In genomic region chr5:158194561-158194961, GRCh38 we compare ENCODE assay signal across 19 cellular contexts.
DNase-seq lines count a peak whose midpoint lies in the region; ATAC-seq and TF ChIP-seq lines count a peak whose summit lies in the region.
"Had no signal": no experiment of that assay in that cellular context is flagged by ENCODE, and none has a peak within 500 bp of the region (broad histone marks: within the 10 kb centered on the region; RNA-seq: fewer than 3 reads in every experiment).

No MANE protein-coding gene starts in this region.

- H3K4me1 ChIP-seq in endodermal cell (ENCODE audit: control insufficient read depth, insufficient read depth, low read length): no peaks in the 10 kb centered on the region
- H3K4me1 ChIP-seq in spleen: peaks cover 0 to 37% (median 11%) of the 10 kb centered on the region in 6 donors
- H3K4me1 ChIP-seq: transverse colon had no signal

- CTCF ChIA-PET in T-cell (lab: Charles Lee): no interaction called here

- no peak overlapping the region for H3K4me3 Mint-ChIP-seq in endodermal cell
- no peak overlapping the region for H3K4me3 Mint-ChIP-seq in T-cell
- H3K4me3 Mint-ChIP-seq: central memory CD8-positive, alpha-beta T cell; natural killer cell treated with Interleukin-12 subunit alpha and Interleukin-12 subunit beta and Interleukin-15 and Interleukin-18, amount 100 ng/mL, for 72 hours had no signal

- WGBS in endodermal cell (ENCODE audit: insufficient coverage in 1 of 2, insufficient read length in 1 of 2), 2 experiments: 89 to 91% methylated on average over 8 to 10 of the region's 10 CpGs
- 34 to 44% (median 38%) methylated on average over 10 of the region's 10 CpGs for WGBS in spleen, 5 donors

- H3K9me3 Mint-ChIP-seq in endodermal cell (peaks cover 17% of the 10 kb centered on the region), T-cell (peaks cover 0 to 12% (median 8%) of the 10 kb centered on the region in 3 donors)
- H3K9me3 Mint-ChIP-seq: central memory CD8-positive, alpha-beta T cell had no signal

- TF ChIP-seq CTCF in endodermal cell (conservative IDR thresholded peaks at IDR 0.05) (no peak), spleen (IDR thresholded peaks at IDR 0.05 in 8 of 11, conservative IDR thresholded peaks at IDR 0.05 in 3 of 11) (no peak)

- H3K9me3 ChIP-seq in endodermal cell (ENCODE audit: control insufficient read depth, low read length) (peaks cover 22% of the 10 kb centered on the region), spleen (peaks cover 0 to 15% (median 7%) of the 10 kb centered on the region in 8 donors)
- H3K9me3 ChIP-seq: transverse colon had no signal

- H3K27me3 Mint-ChIP-seq in endodermal cell (ENCODE audit: insufficient read depth): no peaks in the 10 kb centered on the region
- H3K27me3 Mint-ChIP-seq in T-cell: peaks cover 3 to 9% of the 10 kb centered on the region in 2 donors

- intact Hi-C loops in spleen (cut with DNase I; ENCODE audit: low total_unique reads) (no loop called here), posterior cingulate gyrus (cut with DNase I) (no loop called here)

- no peak overlapping the region for H3K4me3 ChIP-seq in Jurkat, Clone E6-1 (ENCODE audit: low read length)
- H3K4me3 ChIP-seq in endodermal cell (ENCODE audit: low read length) (no peak overlapping the region), spleen (no peak overlapping the region)
- H3K4me3 ChIP-seq: hepatocyte, transverse colon had no signal

- no peak for TF ChIP-seq POLR2A in spleen (IDR thresholded peaks at IDR 0.05)

- no peaks in the 10 kb centered on the region for H3K36me3 ChIP-seq in endodermal cell (ENCODE audit: control insufficient read depth, insufficient read depth, low read length)
- H3K36me3 ChIP-seq in spleen: no peaks in the 10 kb centered on the region
- H3K36me3 ChIP-seq: transverse colon had no signal

- H3K9ac ChIP-seq in endodermal cell (ENCODE audit: extremely low read depth, low read length, poor library complexity, severe bottlenecking): no peak overlapping the region

- H3K27me3 ChIP-seq in endodermal cell (ENCODE audit: control insufficient read depth, insufficient read depth, low read length, poor library complexity, severe bottlenecking): no peaks in the 10 kb centered on the region
- no peaks in the 10 kb centered on the region for H3K27me3 ChIP-seq in spleen (replicated peaks in 1 of 7)
- H3K27me3 ChIP-seq: transverse colon had no signal

- ATAC-seq in GM21423 (IDR thresholded peaks at IDR 0.05; ENCODE audit: unreplicated experiment) (peak; percentile 68), T-cell (replicated peaks in 1 of 4) (no peak)
- ATAC-seq: stimulated activated naive CD8-positive, alpha-beta T cell treated with anti-CD3 and anti-CD28 coated beads, Interleukin-15, Interleukin-2, amounts not matched to agents 100 U/mL and 50 U/mL, for 24 hours had no signal

- H3K36me3 Mint-ChIP-seq in endodermal cell (ENCODE audit: low read depth) (peaks cover 1% of the 10 kb centered on the region), T-cell (no peaks in the 10 kb centered on the region)
- H3K36me3 Mint-ChIP-seq: natural killer cell treated with Interleukin-12 subunit alpha and Interleukin-12 subunit beta and Interleukin-15 and Interleukin-18, amount 100 ng/mL, for 72 hours had no signal

- H3K27ac Mint-ChIP-seq in endodermal cell: no peak overlapping the region
- H3K27ac Mint-ChIP-seq in T-cell: no peak overlapping the region
- H3K27ac Mint-ChIP-seq: natural killer cell treated with Interleukin-12 subunit alpha and Interleukin-12 subunit beta and Interleukin-15 and Interleukin-18, amount 100 ng/mL, for 72 hours had no signal

- H3K4me1 Mint-ChIP-seq in endodermal cell (peaks cover 19% of the 10 kb centered on the region), T-cell (peaks cover 0 to 2% (median 0%) of the 10 kb centered on the region in 3 donors)
- H3K4me1 Mint-ChIP-seq: central memory CD8-positive, alpha-beta T cell had no signal

- POLR2A ChIA-PET in T-cell (lab: Charles Lee): no interaction called here

- peak overlapping the region; percentile 55 for H3K27ac ChIP-seq in endodermal cell (ENCODE audit: low read depth, low read length)
- no peak overlapping the region for H3K27ac ChIP-seq in spleen
- H3K27ac ChIP-seq: hepatocyte, transverse colon had no signal

- peak; percentile 24 for DNase-seq in Jurkat, Clone E6-1 (ENCODE audit: low read depth, low spot score)
- no peak for DNase-seq in endodermal cell
- peak; percentile 78 for DNase-seq in spleen
- DNase-seq in NCI-H2171 treated with DMSO at 0.1 percent for 48 hours (lab: John Stamatoyannopoulos, UW): no peak
- no peak for DNase-seq in NCI-H774 (lab: John Stamatoyannopoulos, UW)
- no peak for DNase-seq in T-cell
- no peak for DNase-seq in posterior cingulate gyrus
- DNase-seq: activated CD4-positive, alpha-beta T cell treated with anti-CD3 and anti-CD28 coated beads for 1 hour; activated effector memory CD4-positive, alpha-beta T cell treated with Interleukin-2 at 50 U/mL for 16 hours; effector CD4-positive, alpha-beta T cell; NCI-H345; SIG-M5; stimulated activated CD4-positive, alpha-beta T cell treated with anti-CD3 and anti-CD28 coated beads, Interleukin-15, amount 100 ng/mL, for 24 hours; stimulated activated naive CD8-positive, alpha-beta T cell treated with anti-CD3 and anti-CD28 coated beads, Interleukin-15, Interleukin-2, amounts not matched to agents 100 U/mL and 50 U/mL, for 24 hours; transverse colon had no signal

Comparison
In these comparisons a context has a peak if more than half of its experiments do, and no peak if none do; other contexts are left out.
1. DNase-seq: peak in Jurkat, Clone E6-1 (single experiment) and spleen (single experiment); none in endodermal cell (single experiment), NCI-H2171 treated with DMSO at 0.1 percent for 48 hours (single experiment), NCI-H774 (single experiment), T-cell (0 of 34) and posterior cingulate gyrus (0 of 10).